ENCODE assay signal across 1 cellular context in genomic region chr1:91500756-91501526, GRCh38.
TF ChIP-seq lines count a peak whose summit lies in the region.

Gene CDC7, plus strand, starts transcription at chr1:91500851. Its CDS starts 866 bp downstream, at chr1:91501717.

TF ChIP-seq in HepG2, 621 proteins besides CTCF, POLR2A, EP300 and RAD21 (continued from another document and continues in another):
- TF ChIP-seq FOXJ3 (CRISPR knock-in tag; IDR thresholded peaks at IDR 0.05; ENCODE audit: borderline replicate concordance): peak; percentile 32; the same call in 1 of the 2 replicates
- TF ChIP-seq, protein P1, sequence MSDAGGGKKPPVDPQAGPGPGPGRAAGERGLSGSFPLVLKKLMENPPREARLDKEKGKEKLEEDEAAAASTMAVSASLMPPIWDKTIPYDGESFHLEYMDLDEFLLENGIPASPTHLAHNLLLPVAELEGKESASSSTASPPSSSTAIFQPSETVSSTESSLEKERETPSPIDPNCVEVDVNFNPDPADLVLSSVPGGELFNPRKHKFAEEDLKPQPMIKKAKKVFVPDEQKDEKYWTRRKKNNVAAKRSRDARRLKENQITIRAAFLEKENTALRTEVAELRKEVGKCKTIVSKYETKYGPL (CRISPR knock-in tag; IDR thresholded peaks at IDR 0.05): no peak
- TF ChIP-seq, protein P2, sequence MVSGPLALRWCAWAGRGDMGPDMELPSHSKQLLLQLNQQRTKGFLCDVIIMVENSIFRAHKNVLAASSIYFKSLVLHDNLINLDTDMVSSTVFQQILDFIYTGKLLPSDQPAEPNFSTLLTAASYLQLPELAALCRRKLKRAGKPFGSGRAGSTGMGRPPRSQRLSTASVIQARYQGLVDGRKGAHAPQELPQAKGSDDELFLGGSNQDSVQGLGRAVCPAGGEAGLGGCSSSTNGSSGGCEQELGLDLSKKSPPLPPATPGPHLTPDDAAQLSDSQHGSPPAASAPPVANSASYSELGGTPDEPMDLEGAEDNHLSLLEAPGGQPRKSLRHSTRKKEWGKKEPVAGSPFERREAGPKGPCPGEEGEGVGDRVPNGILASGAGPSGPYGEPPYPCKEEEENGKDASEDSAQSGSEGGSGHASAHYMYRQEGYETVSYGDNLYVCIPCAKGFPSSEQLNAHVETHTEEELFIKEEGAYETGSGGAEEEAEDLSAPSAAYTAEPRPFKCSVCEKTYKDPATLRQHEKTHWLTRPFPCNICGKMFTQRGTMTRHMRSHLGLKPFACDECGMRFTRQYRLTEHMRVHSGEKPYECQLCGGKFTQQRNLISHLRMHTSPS (CRISPR knock-in tag; IDR thresholded peaks at IDR 0.05; ENCODE audit: low read depth): no peak
- peak; percentile 37; the same call in 1 of the 2 replicates for TF ChIP-seq ZNF232 (CRISPR knock-in tag; IDR thresholded peaks at IDR 0.05; ENCODE audit: borderline replicate concordance)
- TF ChIP-seq ZNF280D (CRISPR knock-in tag; IDR thresholded peaks at IDR 0.05): peak; percentile 60; the same call in 1 of the 2 replicates
- TF ChIP-seq PRDM10 (CRISPR knock-in tag; IDR thresholded peaks at IDR 0.05; ENCODE audit: low read depth): peak; percentile 90
- no peak; the same call in 1 of the 2 replicates for TF ChIP-seq HIVEP1 (CRISPR knock-in tag; IDR thresholded peaks at IDR 0.05)
- TF ChIP-seq SYNCRIP (IDR thresholded peaks at IDR 0.05; ENCODE audit: insufficient read depth, low read depth, low read length): no peak
- TF ChIP-seq CERS6 (CRISPR knock-in tag; IDR thresholded peaks at IDR 0.05): no peak
- no peak; the same call in 1 of the 2 replicates for TF ChIP-seq TFE3 (CRISPR knock-in tag; IDR thresholded peaks at IDR 0.05)
- no peak; the same call in 1 of the 2 replicates for TF ChIP-seq MYNN (CRISPR knock-in tag; IDR thresholded peaks at IDR 0.05; ENCODE audit: low read depth)
- no peak for TF ChIP-seq ZNF850 (CRISPR knock-in tag; conservative IDR thresholded peaks at IDR 0.05)
- TF ChIP-seq CCAR2 (optimal IDR thresholded peaks at IDR 0.05; ENCODE audit: low read depth, low read length): peak; percentile 25
- TF ChIP-seq, protein P3, sequence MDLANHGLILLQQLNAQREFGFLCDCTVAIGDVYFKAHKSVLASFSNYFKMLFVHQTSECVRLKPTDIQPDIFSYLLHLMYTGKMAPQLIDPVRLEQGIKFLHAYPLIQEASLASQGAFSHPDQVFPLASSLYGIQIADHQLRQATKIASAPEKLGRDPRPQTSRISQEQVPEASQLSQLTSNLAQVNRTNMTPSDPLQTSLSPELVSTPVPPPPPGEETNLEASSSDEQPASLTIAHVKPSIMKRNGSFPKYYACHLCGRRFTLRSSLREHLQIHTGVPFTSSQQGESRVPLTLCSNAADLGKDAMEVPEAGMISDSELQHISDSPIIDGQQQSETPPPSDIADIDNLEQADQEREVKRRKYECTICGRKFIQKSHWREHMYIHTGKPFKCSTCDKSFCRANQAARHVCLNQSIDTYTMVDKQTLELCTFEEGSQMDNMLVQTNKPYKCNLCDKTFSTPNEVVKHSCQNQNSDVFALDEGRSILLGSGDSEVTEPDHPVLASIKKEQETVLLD (CRISPR knock-in tag; IDR thresholded peaks at IDR 0.05; ENCODE audit: low read depth): 0 out of 2 replicates have a peak, but pooled peaks have one; percentile 31
- TF ChIP-seq U2AF1 (optimal IDR thresholded peaks at IDR 0.05; ENCODE audit: low read depth, low read length): peak; percentile 24
- no peak; the same call in 1 of the 2 replicates for TF ChIP-seq CBX2 (IDR thresholded peaks at IDR 0.05; ENCODE audit: low read depth, low read length)
- TF ChIP-seq CBX2 (CRISPR knock-in tag; IDR thresholded peaks at IDR 0.05; ENCODE audit: low read depth): no peak
- no peak; the same call in 1 of the 2 replicates for TF ChIP-seq GATAD2A (CRISPR knock-in tag; IDR thresholded peaks at IDR 0.05)
- TF ChIP-seq MXD1 (CRISPR knock-in tag; IDR thresholded peaks at IDR 0.05): 0 out of 2 replicates have a peak, but pooled peaks have one; percentile 47
- no peak for TF ChIP-seq GPBP1L1 (CRISPR knock-in tag; IDR thresholded peaks at IDR 0.05)
- TF ChIP-seq U2AF2 (IDR thresholded peaks at IDR 0.05; ENCODE audit: low read depth, low read length): peak; percentile 39; the same call in 1 of the 2 replicates
- peak; percentile 53; the same call in 1 of the 2 replicates for TF ChIP-seq TSC22D2 (CRISPR knock-in tag; IDR thresholded peaks at IDR 0.05; ENCODE audit: borderline replicate concordance)
- peak; percentile 65; the same call in 1 of the 2 replicates for TF ChIP-seq ZNF552 (CRISPR knock-in tag; IDR thresholded peaks at IDR 0.05; ENCODE audit: borderline replicate concordance)
- TF ChIP-seq ZFP91 (CRISPR knock-in tag; IDR thresholded peaks at IDR 0.05; ENCODE audit: borderline replicate concordance): peak; percentile 53; the same call in 1 of the 2 replicates
- no peak for TF ChIP-seq NR2C2 (CRISPR knock-in tag; IDR thresholded peaks at IDR 0.05; ENCODE audit: borderline replicate concordance)
- TF ChIP-seq AKNA (CRISPR knock-in tag; IDR thresholded peaks at IDR 0.05; ENCODE audit: borderline replicate concordance): 0 out of 2 replicates have a peak, but pooled peaks have one; percentile 18
- no peak for TF ChIP-seq ZNF251 (CRISPR knock-in tag; IDR thresholded peaks at IDR 0.05)
- peak; percentile 58; the same call in 1 of the 2 replicates for TF ChIP-seq ZSCAN31 (CRISPR knock-in tag; IDR thresholded peaks at IDR 0.05; ENCODE audit: low read depth)
- 0 out of 2 replicates have a peak, but pooled peaks have one; percentile 26 for TF ChIP-seq ZNF296 (CRISPR knock-in tag; conservative IDR thresholded peaks at IDR 0.05)
- no peak for TF ChIP-seq TEAD3 (CRISPR knock-in tag; optimal IDR thresholded peaks at IDR 0.05; ENCODE audit: borderline replicate concordance)
